10 cellular contexts compared by ENCODE assay signal in the genomic region with DNA sequence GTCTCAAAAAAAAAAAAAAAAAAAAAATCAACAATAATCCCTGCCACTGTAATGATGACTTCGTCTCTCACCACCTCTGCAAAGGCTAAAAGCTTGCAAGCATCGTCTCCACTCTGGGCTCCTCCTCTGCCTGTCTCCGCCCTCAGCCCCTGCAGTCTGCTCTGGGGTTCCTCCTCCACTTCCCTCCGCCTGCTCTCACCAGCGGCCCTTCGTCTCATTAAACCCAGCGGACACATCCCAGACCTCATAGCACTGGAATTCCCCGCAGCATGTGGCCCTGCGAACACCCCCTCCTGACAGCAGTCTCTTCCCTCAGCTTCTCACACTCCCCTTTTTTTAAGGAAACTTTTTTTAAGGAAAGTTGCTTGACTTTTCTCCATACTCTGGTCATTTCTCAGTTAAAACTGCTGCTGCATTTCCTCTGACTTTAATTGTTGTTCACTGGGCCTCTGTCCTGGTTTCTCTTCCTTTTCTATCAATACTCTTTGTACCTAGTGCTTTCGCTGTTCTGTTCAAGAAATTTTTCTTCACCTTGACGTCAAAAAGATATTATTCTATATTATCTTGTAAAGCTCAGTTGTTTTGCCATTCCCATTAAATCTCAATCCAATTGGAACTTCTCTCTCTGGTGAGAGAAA.
A peak's percentile ranks its signal among the peaks of the same experiment; 100 is the strongest.
DNase-seq lines count a peak whose midpoint lies in the region; ATAC-seq, FAIRE-seq and TF ChIP-seq lines count a peak whose summit lies in the region.
"Had no signal": no experiment of that assay in that cellular context is flagged by ENCODE, and none has a peak within 500 bp of the region (broad histone marks: within the 10 kb centered on the region; RNA-seq: fewer than 3 reads in every experiment).

No MANE protein-coding gene starts in this region.

- H3K27me3 Mint-ChIP-seq in mesothelial cell of epicardium (ENCODE audit: low read depth): no peaks in the 10 kb centered on the region

- no peak overlapping the region; the same call in 1 of the 2 replicates for H3K9ac ChIP-seq in Karpas-422 (ENCODE audit: low read length)
- no peak overlapping the region for H3K9ac ChIP-seq in endothelial cell of umbilical vein (replicated peaks; ENCODE audit: extremely low read depth, insufficient read depth, low read length)

- peaks cover 48% of the 10 kb centered on the region for H3K4me1 Mint-ChIP-seq in mesothelial cell of epicardium
- H3K4me1 Mint-ChIP-seq: T-cell had no signal

- no peaks in the 10 kb centered on the region for H3K36me3 Mint-ChIP-seq in mesothelial cell of epicardium
- H3K36me3 Mint-ChIP-seq: T-cell had no signal

- H3K4me3 ChIP-seq in Karpas-422 (ENCODE audit: low read length): no peak overlapping the region
- no peak overlapping the region for H3K4me3 ChIP-seq in endothelial cell of umbilical vein (replicated peaks in 1 of 3; ENCODE audit: insufficient read depth in 1 of 3, low read depth in 1 of 3, low read length in 3 of 3)

- no peak for TF ChIP-seq POLR2A in endothelial cell of umbilical vein (IDR thresholded peaks at IDR 0.05; ENCODE audit: low read depth, low read length)

- FAIRE-seq in endothelial cell of umbilical vein (lab: Jason Lieb, UNC): no peak

- H3K36me3 ChIP-seq in Karpas-422 (ENCODE audit: insufficient read depth, low read length): no peaks in the 10 kb centered on the region
- H3K36me3 ChIP-seq in endothelial cell of umbilical vein (ENCODE audit: control insufficient read depth in 2 of 2, extremely low read depth in 1 of 2, insufficient read depth in 2 of 2, low read length in 2 of 2): no peaks in the 10 kb centered on the region

- intact Hi-C loops in endothelial cell of umbilical vein (cut with micrococcal nuclease): no loop called here

- POLR2A ChIA-PET in endothelial cell of umbilical vein (lab: Charles Lee): no interaction called here

- H3K4me1 ChIP-seq in Karpas-422 (ENCODE audit: low read length) (peaks cover 10% of the 10 kb centered on the region), endothelial cell of umbilical vein (ENCODE audit: control insufficient read depth, extremely low read depth, insufficient read depth, low read length) (no peaks in the 10 kb centered on the region)

- H4K20me1 ChIP-seq in Karpas-422 (ENCODE audit: insufficient read depth, low read depth, low read length) (no peaks in the 10 kb centered on the region), endothelial cell of umbilical vein (replicated peaks; ENCODE audit: control insufficient read depth, extremely low read depth, insufficient read depth, low read length) (no peaks in the 10 kb centered on the region)

- no peaks in the 10 kb centered on the region for H3K9me1 ChIP-seq in endothelial cell of umbilical vein (replicated peaks; ENCODE audit: control insufficient read depth, extremely low read depth, insufficient read depth, low read length)

- H3K79me2 ChIP-seq in Karpas-422 (ENCODE audit: low read length): no peaks in the 10 kb centered on the region
- no peaks in the 10 kb centered on the region for H3K79me2 ChIP-seq in endothelial cell of umbilical vein (ENCODE audit: control insufficient read depth, insufficient read depth, low read length)

- H3K27ac Mint-ChIP-seq in mesothelial cell of epicardium: peak overlapping the region; percentile 95
- H3K27ac Mint-ChIP-seq: T-cell had no signal

- CTCF ChIA-PET in endothelial cell of umbilical vein (lab: Charles Lee): no interaction called here

- H3K9me2 ChIP-seq in Karpas-422 (replicated peaks; ENCODE audit: insufficient read depth, low read length): no peaks in the 10 kb centered on the region

- ATAC-seq in GM21737 (IDR thresholded peaks at IDR 0.05; ENCODE audit: unreplicated experiment) (no peak), HG02763 (IDR thresholded peaks at IDR 0.05; ENCODE audit: unreplicated experiment) (no peak)
- ATAC-seq: T-cell had no signal

- no peak overlapping the region for H3K27ac ChIP-seq in Karpas-422 (ENCODE audit: low read length)
- H3K27ac ChIP-seq in endothelial cell of umbilical vein (ENCODE audit: insufficient read depth, low read depth, low read length): no peak overlapping the region
- H3K27ac ChIP-seq: C4-2B had no signal

- no TSS peak for BruUV-seq in endothelial cell of umbilical vein (replicated peaks; lab: Mats Ljungman, UMichigan)

- TF ChIP-seq CTCF in endothelial cell of umbilical vein (IDR thresholded peaks at IDR 0.05; ENCODE audit: extremely low read depth in 1 of 2, insufficient read depth in 1 of 2, low read depth in 1 of 2, low read length in 2 of 2) (no peak), mesothelial cell of epicardium (IDR thresholded peaks at IDR 0.05; ENCODE audit: unreplicated experiment) (no peak), GM13977 (IDR thresholded peaks at IDR 0.05; ENCODE audit: extremely low read depth, insufficient read depth, missing control alignments) (no peak)

- no peaks in the 10 kb centered on the region for H3K9me3 ChIP-seq in Karpas-422 (ENCODE audit: low read length)
- H3K9me3 ChIP-seq in endothelial cell of umbilical vein (replicated peaks; ENCODE audit: control insufficient read depth, insufficient read depth, low read length): no peaks in the 10 kb centered on the region

- H3K4me2 ChIP-seq in Karpas-422 (ENCODE audit: low read depth, low read length, poor library complexity, severe bottlenecking): peak overlapping the region; percentile 27
- H3K4me2 ChIP-seq in endothelial cell of umbilical vein (ENCODE audit: insufficient read depth, low read length): no peak overlapping the region

- no peak overlapping the region for H3K4me3 Mint-ChIP-seq in mesothelial cell of epicardium
- H3K4me3 Mint-ChIP-seq: T-cell had no signal

- no peaks in the 10 kb centered on the region for H3K27me3 ChIP-seq in Karpas-422 (ENCODE audit: low read length)
- peaks cover 1 to 2% of the 10 kb centered on the region in 2 experiments for H3K27me3 ChIP-seq in endothelial cell of umbilical vein (ENCODE audit: control insufficient read depth in 2 of 2, insufficient read depth in 2 of 2, low read length in 2 of 2)

- in situ Hi-C loops in GM13977 (cut with MboI; ENCODE audit: low pct_unique_long_range_greater_than_20kb, low sequenced_read_pairs, unreplicated experiment): no loop called here

- 0 out of 2 replicates have a peak overlapping the region, but pooled peaks have one; percentile 57 for H2AFZ ChIP-seq in Karpas-422 (ENCODE audit: low read length)
- H2AFZ ChIP-seq in endothelial cell of umbilical vein (ENCODE audit: low read depth, low read length): no peak overlapping the region

- no peaks in the 10 kb centered on the region for H3K9me3 Mint-ChIP-seq in mesothelial cell of epicardium
- H3K9me3 Mint-ChIP-seq: T-cell had no signal

- dilution Hi-C loops in endothelial cell of umbilical vein (cut with MboI; ENCODE audit: extremely low pct_ligation_motif_present, low sequenced_read_pairs): no loop called here

- DNase-seq in AG08395 (ENCODE audit: low spot score) (peak; percentile 71), Karpas-422 (peak; percentile 69), endothelial cell of umbilical vein (ENCODE audit: low read depth, low spot score) (peak; percentile 8), mesothelial cell of epicardium (ENCODE audit: low spot score in 2 of 2, unreplicated experiment in 2 of 2) (peak; percentile 59 to 76), mesenteric fat pad (ENCODE audit: low spot score) (no peak), GM13977 (ENCODE audit: low spot score) (no peak)
- DNase-seq: T-cell had no signal

TF ChIP-seq in endothelial cell of umbilical vein, 7 proteins besides CTCF, POLR2A, EP300 and RAD21:
- no peak for TF ChIP-seq FOS (IDR thresholded peaks at IDR 0.05; ENCODE audit: borderline replicate concordance, insufficient read depth, low read length)
- TF ChIP-seq GATA2 (IDR thresholded peaks at IDR 0.05; ENCODE audit: insufficient read depth, insufficient read length, low read depth, low read length): no peak
- TF ChIP-seq MYC (IDR thresholded peaks at IDR 0.05; ENCODE audit: low read depth, low read length): no peak
- no peak for TF ChIP-seq MAX (IDR thresholded peaks at IDR 0.05; ENCODE audit: insufficient read depth, insufficient read length)
- no peak for TF ChIP-seq EZH2 (IDR thresholded peaks at IDR 0.05; ENCODE audit: borderline replicate concordance, low read depth, low read length, severe bottlenecking)
- no peak for TF ChIP-seq JUN (IDR thresholded peaks at IDR 0.05; ENCODE audit: borderline replicate concordance, insufficient read depth, insufficient read length, low read depth)
- no peak for TF ChIP-seq POLR2AphosphoS5 (IDR thresholded peaks at IDR 0.05; ENCODE audit: insufficient read depth, low read depth, low read length)

Comparison
In these comparisons a context has a peak if more than half of its experiments do, and no peak if none do; other contexts are left out.
1. DNase-seq: peak in AG08395 (single experiment), Karpas-422 (single experiment), endothelial cell of umbilical vein (single experiment) and mesothelial cell of epicardium (2 of 2); none in mesenteric fat pad (single experiment) and GM13977 (single experiment).